23 cellular contexts compared by ENCODE assay signal in genomic region chr12:30614031-30614430, GRCh38.
"Had no signal": no experiment of that assay in that cellular context is flagged by ENCODE, and none has a peak within 500 bp of the region (broad histone marks: within the 10 kb centered on the region; RNA-seq: fewer than 3 reads in every experiment).

No MANE protein-coding gene starts in this region.

- H3K9me3 Mint-ChIP-seq: activated naive CD4-positive, alpha-beta T cell treated with anti-CD3 and anti-CD28 coated beads, Interleukin-2, amount 10 ng/mL, durations not matched to agents 7 days and 5 days had no signal

- FAIRE-seq: frontal cortex, urothelium cell line had no signal

- H3K9ac ChIP-seq: parathyroid adenoma had no signal

- H3K79me2 ChIP-seq: parathyroid adenoma had no signal

- H3K4me1 ChIP-seq: left ventricle myocardium inferior, parathyroid adenoma, stomach, suprapubic skin, tibial nerve had no signal

- H3K27me3 ChIP-seq: right lobe of liver, stomach, suprapubic skin, tibial nerve had no signal

- H3K4me3 Mint-ChIP-seq: activated CD4-positive, alpha-beta memory T cell treated with anti-CD3 and anti-CD28 coated beads, Interleukin-2, amount 10 ng/mL, durations not matched to agents 7 days and 5 days; activated CD8-positive, alpha-beta memory T cell treated with anti-CD3 and anti-CD28 coated beads, Interleukin-2, amount 10 ng/mL, durations not matched to agents 7 days and 5 days; activated naive CD4-positive, alpha-beta T cell treated with anti-CD3 and anti-CD28 coated beads, Interleukin-2, amount 10 ng/mL, durations not matched to agents 7 days and 5 days; natural killer cell treated with Interleukin-12 subunit alpha and Interleukin-12 subunit beta and Interleukin-15 and Interleukin-18, amount 100 ng/mL, for 72 hours; stimulated activated memory B cell treated with anti-CD40 and anti-IgM and Interleukin-4, amounts not matched to agents 10 μg/mL and 1 μg/mL and 100 μg/mL, for 72 hours; T-helper 17 cell had no signal

- H3K36me3 ChIP-seq: left ventricle myocardium inferior, right lobe of liver, stomach, suprapubic skin, tibial nerve had no signal

- H3K4me1 Mint-ChIP-seq: activated CD4-positive, alpha-beta memory T cell treated with anti-CD3 and anti-CD28 coated beads, Interleukin-2, amount 10 ng/mL, durations not matched to agents 7 days and 5 days; activated CD8-positive, alpha-beta memory T cell treated with anti-CD3 and anti-CD28 coated beads, Interleukin-2, amount 10 ng/mL, durations not matched to agents 7 days and 5 days; activated naive CD4-positive, alpha-beta T cell treated with anti-CD3 and anti-CD28 coated beads, Interleukin-2, amount 10 ng/mL, durations not matched to agents 7 days and 5 days; stimulated activated memory B cell treated with anti-CD40 and anti-IgM and Interleukin-4, amounts not matched to agents 10 μg/mL and 1 μg/mL and 100 μg/mL, for 72 hours; T-helper 17 cell had no signal

- H3K27ac Mint-ChIP-seq: activated CD4-positive, alpha-beta memory T cell treated with anti-CD3 and anti-CD28 coated beads, Interleukin-2, amount 10 ng/mL, durations not matched to agents 7 days and 5 days; activated CD8-positive, alpha-beta memory T cell treated with anti-CD3 and anti-CD28 coated beads, Interleukin-2, amount 10 ng/mL, durations not matched to agents 7 days and 5 days; activated naive CD4-positive, alpha-beta T cell treated with anti-CD3 and anti-CD28 coated beads, Interleukin-2, amount 10 ng/mL, durations not matched to agents 7 days and 5 days; natural killer cell treated with Interleukin-12 subunit alpha and Interleukin-12 subunit beta and Interleukin-15 and Interleukin-18, amount 100 ng/mL, for 72 hours; stimulated activated memory B cell treated with anti-CD40 and anti-IgM and Interleukin-4, amounts not matched to agents 10 μg/mL and 1 μg/mL and 100 μg/mL, for 72 hours; T-helper 17 cell had no signal

- DNase-seq: activated CD4-positive, alpha-beta memory T cell treated with anti-CD3 and anti-CD28 coated beads, Interleukin-2, amount 10 ng/mL, durations not matched to agents 7 days and 5 days; activated CD4-positive, alpha-beta T cell treated with anti-CD3 and anti-CD28 coated beads for 48 hours; activated CD8-positive, alpha-beta memory T cell treated with anti-CD3 and anti-CD28 coated beads, Interleukin-2, amount 10 ng/mL, durations not matched to agents 7 days and 5 days; activated effector memory CD4-positive, alpha-beta T cell treated with anti-CD3 and anti-CD28 coated beads, Interleukin-2, amount 50 U/mL, for 16 hours; activated naive CD4-positive, alpha-beta T cell treated with anti-CD3 and anti-CD28 coated beads, Interleukin-2, amount 10 ng/mL, durations not matched to agents 7 days and 5 days; activated T-cell treated with anti-CD3 and anti-CD28 coated beads for 4 hours; amygdala; glutamatergic neuron; hippocampal formation; kidney glomerular epithelial cell; left ventricle myocardium inferior; right lobe of liver; stimulated activated CD4-positive, alpha-beta T cell treated with anti-CD3 and anti-CD28 coated beads, Interleukin-1b, Interleukin-23, amount 100 ng/mL, for 48 hours; stomach; T-helper 17 cell had no signal

- H3K27me3 Mint-ChIP-seq: activated CD4-positive, alpha-beta memory T cell treated with anti-CD3 and anti-CD28 coated beads, Interleukin-2, amount 10 ng/mL, durations not matched to agents 7 days and 5 days; activated naive CD4-positive, alpha-beta T cell treated with anti-CD3 and anti-CD28 coated beads, Interleukin-2, amount 10 ng/mL, durations not matched to agents 7 days and 5 days; stimulated activated memory B cell treated with anti-CD40 and anti-IgM and Interleukin-4, amounts not matched to agents 10 μg/mL and 1 μg/mL and 100 μg/mL, for 72 hours; T-helper 17 cell had no signal

- H3K9me3 ChIP-seq: right lobe of liver, stomach, suprapubic skin, tibial nerve had no signal

- H3K36me3 Mint-ChIP-seq: activated CD8-positive, alpha-beta memory T cell treated with anti-CD3 and anti-CD28 coated beads, Interleukin-2, amount 10 ng/mL, durations not matched to agents 7 days and 5 days; activated naive CD4-positive, alpha-beta T cell treated with anti-CD3 and anti-CD28 coated beads, Interleukin-2, amount 10 ng/mL, durations not matched to agents 7 days and 5 days had no signal

- ATAC-seq: activated CD8-positive, alpha-beta memory T cell treated with anti-CD3 and anti-CD28 coated beads, Interleukin-2, amount 10 ng/mL, durations not matched to agents 7 days and 5 days; natural killer cell treated with Interleukin-12 subunit alpha and Interleukin-12 subunit beta and Interleukin-15 and Interleukin-18, amount 100 ng/mL, for 72 hours; stimulated activated memory B cell treated with anti-CD40 and anti-IgM and Interleukin-4, amounts not matched to agents 10 μg/mL and 1 μg/mL and 100 μg/mL, for 72 hours; T-helper 17 cell had no signal

- H2AFZ ChIP-seq: parathyroid adenoma had no signal

- H3K27ac ChIP-seq: left ventricle myocardium inferior, parathyroid adenoma, right lobe of liver, skin epidermis, stomach, suprapubic skin, tibial nerve had no signal

- H3K4me3 ChIP-seq: left ventricle myocardium inferior, right lobe of liver, skin epidermis, stomach, suprapubic skin, tibial nerve had no signal
